ENCODE assay signal across 18 cellular contexts in genomic region chr2:102233132-102233884, GRCh38. TPM values are rescaled to one million over a fixed set of nuclear protein-coding genes. Genes with fewer than 3 reads are reported as not detected.
"Had no signal": no experiment of that assay in that cellular context is flagged by ENCODE, and none has a peak within 500 bp of the region (broad histone marks: within the 10 kb centered on the region; RNA-seq: fewer than 3 reads in every experiment).

No MANE protein-coding gene starts in this region.

- H3K27ac Mint-ChIP-seq: activated CD8-positive, alpha-beta T cell treated with anti-CD3 and anti-CD28 coated beads, Interleukin-2, amount 10 ng/mL, durations not matched to agents 7 days and 5 days; memory B cell; naive thymus-derived CD8-positive, alpha-beta T cell; T-helper 1 cell treated with Interleukin-12 subunit alpha and Interleukin-12 subunit beta and Interleukin-4 antibody, amounts not matched to agents 30 μg/mL and 1 μg/mL, for 36 hours; type B pancreatic cell had no signal

- H3K36me3 ChIP-seq: breast epithelium, gastroesophageal sphincter, heart left ventricle, SJSA1, spleen had no signal

- H3K27me3 Mint-ChIP-seq: type B pancreatic cell had no signal

- H3K4me3 Mint-ChIP-seq: activated CD8-positive, alpha-beta T cell treated with anti-CD3 and anti-CD28 coated beads, Interleukin-2, amount 10 ng/mL, durations not matched to agents 7 days and 5 days; memory B cell; naive thymus-derived CD8-positive, alpha-beta T cell; T-helper 1 cell treated with Interleukin-12 subunit alpha and Interleukin-12 subunit beta and Interleukin-4 antibody, amounts not matched to agents 30 μg/mL and 1 μg/mL, for 36 hours; type B pancreatic cell had no signal

- H3K27ac ChIP-seq: breast epithelium, gastroesophageal sphincter, heart left ventricle, SJSA1, spleen, VCaP had no signal

- H3K27me3 ChIP-seq: breast epithelium, gastroesophageal sphincter, heart left ventricle, SJSA1 had no signal

- DNase-seq: activated CD8-positive, alpha-beta memory T cell treated with anti-CD3 and anti-CD28 coated beads, Interleukin-2, amount 50 U/mL, for 4 hours; activated CD8-positive, alpha-beta T cell treated with anti-CD3 and anti-CD28 coated beads, Interleukin-2, amount 10 ng/mL, durations not matched to agents 7 days and 5 days; activated gamma-delta T cell treated with Interleukin-2 at 50 U/mL for 16 hours; cerebellar nuclear complex; cortex of kidney; effector CD4-positive, alpha-beta T cell; heart left ventricle; naive thymus-derived CD8-positive, alpha-beta T cell; spleen; stimulated activated naive CD4-positive, alpha-beta T cell treated with Interleukin-2 at 50 U/mL for 16 hours had no signal

- H3K9me3 ChIP-seq: breast epithelium, gastroesophageal sphincter, heart left ventricle, SJSA1, spleen had no signal

- H3K4me3 ChIP-seq: breast epithelium, gastroesophageal sphincter, heart left ventricle, SJSA1, spleen had no signal

- H3K9me3 Mint-ChIP-seq: memory B cell; naive thymus-derived CD8-positive, alpha-beta T cell; T-helper 1 cell treated with Interleukin-12 subunit alpha and Interleukin-12 subunit beta and Interleukin-4 antibody, amounts not matched to agents 30 μg/mL and 1 μg/mL, for 36 hours; type B pancreatic cell had no signal

- ATAC-seq: esophagus mucosa; gastroesophageal sphincter; heart left ventricle; naive thymus-derived CD8-positive, alpha-beta T cell had no signal

- H3K36me3 Mint-ChIP-seq: memory B cell; naive thymus-derived CD8-positive, alpha-beta T cell; type B pancreatic cell had no signal

RNA-seq across cellular contexts. Expression of gene IL1RL2, which starts 46.5 kb away (rescaled TPM):
- total RNA-seq: activated CD8-positive, alpha-beta T cell treated with anti-CD3 and anti-CD28 coated beads, Interleukin-2, amount 10 ng/mL, durations not matched to agents 7 days and 5 days; naive thymus-derived CD8-positive, alpha-beta T cell; SJSA1 had no signal
- polyA plus RNA-seq: naive thymus-derived CD8-positive, alpha-beta T cell had no signal
